ENCODE assay signal across 21 cellular contexts in genomic region chr11:34303028-34303427, GRCh38. TPM values are rescaled to one million over a fixed set of nuclear protein-coding genes. Genes with fewer than 3 reads are reported as not detected.
A peak's percentile ranks its signal among the peaks of the same experiment; 100 is the strongest.
DNase-seq lines count a peak whose midpoint lies in the region; ATAC-seq and TF ChIP-seq lines count a peak whose summit lies in the region.
"Had no signal": no experiment of that assay in that cellular context is flagged by ENCODE, and none has a peak within 500 bp of the region (broad histone marks: within the 10 kb centered on the region; RNA-seq: fewer than 3 reads in every experiment).

No MANE protein-coding gene starts in this region.

- no peak overlapping the region for H3K4me3 ChIP-seq in Jurkat, Clone E6-1 (ENCODE audit: low read length)
- H3K4me3 ChIP-seq: adrenal gland, ovary, sigmoid colon, testis had no signal

- H3K4me1 Mint-ChIP-seq in brain (peaks cover 71% of the 10 kb centered on the region), progenitor cell of endocrine pancreas (ENCODE audit: low read depth) (peaks cover 43% of the 10 kb centered on the region), osteocyte (ENCODE audit: unreplicated experiment) (peaks cover 10% of the 10 kb centered on the region)
- H3K4me1 Mint-ChIP-seq in activated naive CD4-positive, alpha-beta T cell treated with anti-CD3 and anti-CD28 coated beads for 36 hours (ENCODE audit: low read depth): peaks cover 6% of the 10 kb centered on the region
- H3K4me1 Mint-ChIP-seq: central memory CD8-positive, alpha-beta T cell had no signal

- TF ChIP-seq CTCF in brain (conservative IDR thresholded peaks at IDR 0.05) (no peak), progenitor cell of endocrine pancreas (IDR thresholded peaks at IDR 0.05; ENCODE audit: unreplicated experiment) (no peak), osteocyte (IDR thresholded peaks at IDR 0.05) (no peak)

- H3K36me3 Mint-ChIP-seq in brain (no peaks in the 10 kb centered on the region), progenitor cell of endocrine pancreas (ENCODE audit: insufficient read depth) (no peaks in the 10 kb centered on the region), osteocyte (ENCODE audit: unreplicated experiment) (no peaks in the 10 kb centered on the region)
- H3K36me3 Mint-ChIP-seq in activated naive CD4-positive, alpha-beta T cell treated with anti-CD3 and anti-CD28 coated beads, Interleukin-2, amount 50 U/mL, for 72 hours: no peaks in the 10 kb centered on the region
- no peaks in the 10 kb centered on the region for H3K36me3 Mint-ChIP-seq in activated naive CD4-positive, alpha-beta T cell treated with anti-CD3 and anti-CD28 coated beads for 36 hours (ENCODE audit: low read depth)

- H3K27ac Mint-ChIP-seq in brain (peak overlapping the region in 4 of 5 experiments; percentile 32 to 98 (median 72)), progenitor cell of endocrine pancreas (peak overlapping the region; percentile 68), osteocyte (ENCODE audit: unreplicated experiment) (no peak overlapping the region)
- no peak overlapping the region for H3K27ac Mint-ChIP-seq in activated naive CD4-positive, alpha-beta T cell treated with anti-CD3 and anti-CD28 coated beads, Interleukin-2, amount 50 U/mL, for 72 hours
- H3K27ac Mint-ChIP-seq in activated naive CD4-positive, alpha-beta T cell treated with anti-CD3 and anti-CD28 coated beads for 36 hours: no peak overlapping the region
- H3K27ac Mint-ChIP-seq: effector memory CD8-positive, alpha-beta T cell; T-helper 2 cell treated with Interferon-gamma antibody and Interleukin-4, amounts not matched to agents 5 μg/mL and 100 μg/mL, for 36 hours had no signal

- CTCF ChIA-PET in activated naive CD4-positive, alpha-beta T cell treated with anti-CD3 and anti-CD28 coated beads for 36 hours (lab: Charles Lee): no interaction called here

- H3K27me3 Mint-ChIP-seq in brain: no peaks in the 10 kb centered on the region
- H3K27me3 Mint-ChIP-seq in progenitor cell of endocrine pancreas: no peaks in the 10 kb centered on the region
- H3K27me3 Mint-ChIP-seq in activated naive CD4-positive, alpha-beta T cell treated with anti-CD3 and anti-CD28 coated beads for 36 hours (ENCODE audit: low read depth): no peaks in the 10 kb centered on the region
- peaks cover 4% of the 10 kb centered on the region for H3K27me3 Mint-ChIP-seq in osteocyte (ENCODE audit: unreplicated experiment)

- H3K9me3 Mint-ChIP-seq in brain (no peaks in the 10 kb centered on the region), progenitor cell of endocrine pancreas (ENCODE audit: low read depth) (no peaks in the 10 kb centered on the region), osteocyte (ENCODE audit: unreplicated experiment) (no peaks in the 10 kb centered on the region)
- no peaks in the 10 kb centered on the region for H3K9me3 Mint-ChIP-seq in activated naive CD4-positive, alpha-beta T cell treated with anti-CD3 and anti-CD28 coated beads, Interleukin-2, amount 50 U/mL, for 72 hours
- no peaks in the 10 kb centered on the region for H3K9me3 Mint-ChIP-seq in activated naive CD4-positive, alpha-beta T cell treated with anti-CD3 and anti-CD28 coated beads for 36 hours
- H3K9me3 Mint-ChIP-seq: central memory CD8-positive, alpha-beta T cell; effector memory CD8-positive, alpha-beta T cell; T-helper 2 cell treated with Interferon-gamma antibody and Interleukin-4, amounts not matched to agents 5 μg/mL and 100 μg/mL, for 36 hours had no signal

- peak; percentile 75 for DNase-seq in Jurkat, Clone E6-1 (ENCODE audit: low read depth, low spot score)
- DNase-seq in progenitor cell of endocrine pancreas (ENCODE audit: low spot score, unreplicated experiment): no peak
- no peak for DNase-seq in activated naive CD4-positive, alpha-beta T cell treated with anti-CD3 and anti-CD28 coated beads, Interleukin-2, amount 50 U/mL, for 72 hours (ENCODE audit: low spot score in 2 of 2)
- DNase-seq in NCI-H2029 (lab: John Stamatoyannopoulos, UW): no peak
- no peak for DNase-seq in activated naive CD4-positive, alpha-beta T cell treated with anti-CD3 and anti-CD28 coated beads for 36 hours
- no peak for DNase-seq in osteocyte (ENCODE audit: extremely low spot score, unreplicated experiment)
- DNase-seq: adrenal gland; effector memory CD8-positive, alpha-beta T cell; hypothalamus; Karpas-422; left cardiac atrium; ovary; SIG-M5; sigmoid colon; stimulated activated CD4-positive, alpha-beta T cell treated with anti-CD3 and anti-CD28 coated beads, Interleukin-4, amount 100 ng/mL, for 4 hours; stimulated activated CD8-positive, alpha-beta memory T cell treated with anti-CD3 and anti-CD28 coated beads, Interleukin-4, amount 100 ng/mL, for 48 hours; testis had no signal

- no peak overlapping the region for H3K4me3 Mint-ChIP-seq in brain
- H3K4me3 Mint-ChIP-seq in progenitor cell of endocrine pancreas (ENCODE audit: low read depth): no peak overlapping the region
- no peak overlapping the region for H3K4me3 Mint-ChIP-seq in activated naive CD4-positive, alpha-beta T cell treated with anti-CD3 and anti-CD28 coated beads for 36 hours
- no peak overlapping the region for H3K4me3 Mint-ChIP-seq in osteocyte (ENCODE audit: unreplicated experiment)
- H3K4me3 Mint-ChIP-seq: central memory CD8-positive, alpha-beta T cell; effector memory CD8-positive, alpha-beta T cell; T-helper 2 cell treated with Interferon-gamma antibody and Interleukin-4, amounts not matched to agents 5 μg/mL and 100 μg/mL, for 36 hours had no signal

- intact Hi-C loops in activated naive CD4-positive, alpha-beta T cell treated with anti-CD3 and anti-CD28 coated beads for 36 hours (cut with micrococcal nuclease): no loop called here

- ATAC-seq in GM18511 (IDR thresholded peaks at IDR 0.05; ENCODE audit: unreplicated experiment): peak; percentile 37
- ATAC-seq in activated naive CD4-positive, alpha-beta T cell treated with anti-CD3 and anti-CD28 coated beads, Interleukin-2, amount 50 U/mL, for 72 hours: no peak
- ATAC-seq: effector memory CD8-positive, alpha-beta T cell had no signal

RNA-seq across cellular contexts. Expression of gene ABTB2, which starts 54.8 kb away (rescaled TPM):
- 0.36 TPM for polyA plus RNA-seq in Jurkat, Clone E6-1 (2012; ENCODE audit: insufficient read depth, insufficient read length)
- 7.0 TPM for polyA plus RNA-seq in brain (ENCODE audit: insufficient read depth, low read depth, low replicate concordance)
- total RNA-seq in progenitor cell of endocrine pancreas (16.0 and 19.5 TPM in 2 replicates), osteocyte (0.73 and 0.89 TPM in 2 replicates)
- total RNA-seq in activated naive CD4-positive, alpha-beta T cell treated with anti-CD3 and anti-CD28 coated beads, Interleukin-2, amount 50 U/mL, for 72 hours: under 1 TPM; 0.16 to 0.27 TPM
- 1 to 10 TPM; 3.1 to 3.7 TPM for total RNA-seq in activated naive CD4-positive, alpha-beta T cell treated with anti-CD3 and anti-CD28 coated beads for 36 hours

Comparison
In these comparisons a context has a peak if more than half of its experiments do, and no peak if none do; other contexts are left out.
1. H3K27ac Mint-ChIP-seq: peak in brain (4 of 5) and progenitor cell of endocrine pancreas (single experiment); none in activated naive CD4-positive, alpha-beta T cell treated with anti-CD3 and anti-CD28 coated beads, Interleukin-2, amount 50 U/mL, for 72 hours (0 of 2), activated naive CD4-positive, alpha-beta T cell treated with anti-CD3 and anti-CD28 coated beads for 36 hours (single experiment) and osteocyte (single experiment).